ENCODE assay signal across 18 cellular contexts in genomic region chr10:52019078-52019644, GRCh38.
"Had no signal": no experiment of that assay in that cellular context is flagged by ENCODE, and none has a peak within 500 bp of the region (broad histone marks: within the 10 kb centered on the region; RNA-seq: fewer than 3 reads in every experiment).

No MANE protein-coding gene starts in this region.

- ATAC-seq: activated naive CD4-positive, alpha-beta T cell treated with anti-CD3 and anti-CD28 coated beads, Interleukin-2, amount 50 U/mL, for 72 hours; activated T-cell treated with anti-CD3 and anti-CD28 coated beads, Interleukin-2, amount 50 U/mL, for 72 hours; heart left ventricle; left ventricle myocardium superior; natural killer cell treated with Interleukin-12 subunit alpha and Interleukin-12 subunit beta and Interleukin-15 and Interleukin-18, amount 100 ng/mL, for 72 hours; stimulated activated effector memory CD8-positive, alpha-beta T cell treated with anti-CD3 and anti-CD28 coated beads, Interleukin-12 subunit alpha, Interleukin-12 subunit beta, amount 100 ng/mL, for 72 hours had no signal

- DNase-seq: activated CD4-positive, alpha-beta T cell treated with anti-CD3 and anti-CD28 coated beads, Interleukin-2, amount 10 ng/mL, durations not matched to agents 24 days and 14 days; activated CD4-positive, CD25-positive, alpha-beta regulatory T cell; activated CD8-positive, alpha-beta memory T cell treated with anti-CD3 and anti-CD28 coated beads, Interleukin-2, amount 50 U/mL, for 48 hours; activated gamma-delta T cell; activated T-cell treated with anti-CD3 and anti-CD28 coated beads, Interleukin-2, amount 50 U/mL, for 72 hours; central memory CD4-positive, alpha-beta T cell; colonic mucosa; effector CD8-positive, alpha-beta T cell; heart left ventricle; left ventricle myocardium superior; ovary; retina had no signal

- H3K4me3 ChIP-seq: colonic mucosa, heart left ventricle, ovary had no signal

- H3K27ac ChIP-seq: colonic mucosa, heart left ventricle, ovary had no signal

- H3K9me3 ChIP-seq: colonic mucosa, ovary had no signal

- H3K27ac Mint-ChIP-seq: activated CD4-positive, alpha-beta T cell treated with anti-CD3 and anti-CD28 coated beads, Interleukin-2, amount 10 ng/mL, durations not matched to agents 24 days and 14 days; activated naive CD4-positive, alpha-beta T cell treated with anti-CD3 and anti-CD28 coated beads, Interleukin-2, amount 50 U/mL, for 72 hours; activated T-cell treated with anti-CD3 and anti-CD28 coated beads, Interleukin-2, amount 50 U/mL, for 72 hours; memory B cell; natural killer cell treated with Interleukin-12 subunit alpha and Interleukin-12 subunit beta and Interleukin-15 and Interleukin-18, amount 100 ng/mL, for 72 hours; stimulated activated effector memory CD8-positive, alpha-beta T cell treated with anti-CD3 and anti-CD28 coated beads, Interleukin-12 subunit alpha, Interleukin-12 subunit beta, amount 100 ng/mL, for 72 hours; T-helper 2 cell treated with Interferon-gamma antibody and Interleukin-4, amounts not matched to agents 5 μg/mL and 100 μg/mL, for 36 hours had no signal

- H3K4me3 Mint-ChIP-seq: activated CD4-positive, alpha-beta T cell treated with anti-CD3 and anti-CD28 coated beads, Interleukin-2, amount 10 ng/mL, durations not matched to agents 24 days and 14 days; activated T-cell treated with anti-CD3 and anti-CD28 coated beads, Interleukin-2, amount 50 U/mL, for 72 hours; brain; memory B cell; natural killer cell treated with Interleukin-12 subunit alpha and Interleukin-12 subunit beta and Interleukin-15 and Interleukin-18, amount 100 ng/mL, for 72 hours; stimulated activated effector memory CD8-positive, alpha-beta T cell treated with anti-CD3 and anti-CD28 coated beads, Interleukin-12 subunit alpha, Interleukin-12 subunit beta, amount 100 ng/mL, for 72 hours; T-helper 2 cell treated with Interferon-gamma antibody and Interleukin-4, amounts not matched to agents 5 μg/mL and 100 μg/mL, for 36 hours had no signal

- H3K27me3 ChIP-seq: colonic mucosa, heart left ventricle, ovary had no signal

- H3K4me1 Mint-ChIP-seq: activated CD4-positive, alpha-beta T cell treated with anti-CD3 and anti-CD28 coated beads, Interleukin-2, amount 10 ng/mL, durations not matched to agents 24 days and 14 days; memory B cell; stimulated activated effector memory CD8-positive, alpha-beta T cell treated with anti-CD3 and anti-CD28 coated beads, Interleukin-12 subunit alpha, Interleukin-12 subunit beta, amount 100 ng/mL, for 72 hours had no signal

- H3K36me3 ChIP-seq: colonic mucosa, heart left ventricle, ovary had no signal

- H3K27me3 Mint-ChIP-seq: activated CD4-positive, alpha-beta T cell treated with anti-CD3 and anti-CD28 coated beads, Interleukin-2, amount 10 ng/mL, durations not matched to agents 24 days and 14 days; memory B cell; natural killer cell treated with Interleukin-12 subunit alpha and Interleukin-12 subunit beta and Interleukin-15 and Interleukin-18, amount 100 ng/mL, for 72 hours had no signal

- H3K9me3 Mint-ChIP-seq: activated CD4-positive, alpha-beta T cell treated with anti-CD3 and anti-CD28 coated beads, Interleukin-2, amount 10 ng/mL, durations not matched to agents 24 days and 14 days; stimulated activated effector memory CD8-positive, alpha-beta T cell treated with anti-CD3 and anti-CD28 coated beads, Interleukin-12 subunit alpha, Interleukin-12 subunit beta, amount 100 ng/mL, for 72 hours had no signal

- H3K4me1 ChIP-seq: colonic mucosa, heart left ventricle had no signal

- H3K36me3 Mint-ChIP-seq: activated naive CD4-positive, alpha-beta T cell treated with anti-CD3 and anti-CD28 coated beads, Interleukin-2, amount 50 U/mL, for 72 hours; memory B cell; natural killer cell treated with Interleukin-12 subunit alpha and Interleukin-12 subunit beta and Interleukin-15 and Interleukin-18, amount 100 ng/mL, for 72 hours; stimulated activated effector memory CD8-positive, alpha-beta T cell treated with anti-CD3 and anti-CD28 coated beads, Interleukin-12 subunit alpha, Interleukin-12 subunit beta, amount 100 ng/mL, for 72 hours had no signal
